20 cellular contexts compared by ENCODE assay signal in genomic region chr2:238267884-238268680, GRCh38. TPM values are rescaled to one million over a fixed set of nuclear protein-coding genes. Genes with fewer than 3 reads are reported as not detected.
DNase-seq lines count a peak whose midpoint lies in the region; ATAC-seq and TF ChIP-seq lines count a peak whose summit lies in the region.
"Had no signal": no experiment of that assay in that cellular context is flagged by ENCODE, and none has a peak within 500 bp of the region (broad histone marks: within the 10 kb centered on the region; RNA-seq: fewer than 3 reads in every experiment).

No MANE protein-coding gene starts in this region.

- H3K4me3 ChIP-seq in PC-3 (ENCODE audit: low read length), result no peak overlapping the region
- H3K4me3 ChIP-seq in epithelial cell of esophagus (ENCODE audit: low read length), result no peak overlapping the region
- H3K4me3 ChIP-seq: BLaER1 treated with 17β-estradiol and CSF1 and Interleukin-3, amounts not matched to agents 10 nM and 100 nM; hepatocyte; skin epidermis; suprapubic skin had no signal

- H3K27ac Mint-ChIP-seq in CD14-positive monocyte (peak overlapping the region in 2 of 7 donors; percentile 36 to 68), memory B cell (peak overlapping the region; percentile 29)
- H3K27ac Mint-ChIP-seq in activated CD8-positive, alpha-beta memory T cell treated with anti-CD3 and anti-CD28 coated beads, Interleukin-2, amount 10 ng/mL, durations not matched to agents 7 days and 5 days, result no peak overlapping the region
- H3K27ac Mint-ChIP-seq: activated T-helper 2 cell treated with anti-CD3 and anti-CD28 coated beads, Interferon-gamma antibody, Interleukin-2, Interleukin-4, amounts not matched to agents 10 μg/mL and 5 μg/mL and 100 μg/mL, durations not matched to agents 14 hours and 24 hours and 36 hours; progenitor cell of endocrine pancreas had no signal

- no TSS peak for BruUV-seq in PC-3 (replicated peaks; lab: Mats Ljungman, UMichigan)

- H3K4me2 ChIP-seq in PC-3 (ENCODE audit: low read length), result no peak overlapping the region
- H3K4me2 ChIP-seq: BLaER1 treated with 17β-estradiol and CSF1 and Interleukin-3, amounts not matched to agents 10 nM and 100 nM; hepatocyte had no signal

- TF ChIP-seq CTCF in CD14-positive monocyte (IDR thresholded peaks at IDR 0.05), result no peak
- TF ChIP-seq CTCF in PC-3 (conservative IDR thresholded peaks at IDR 0.05; ENCODE audit: low read depth, low read length), result peak; percentile 28; the same call in 1 of the 2 replicates
- TF ChIP-seq CTCF in epithelial cell of esophagus (IDR thresholded peaks at IDR 0.05; ENCODE audit: insufficient read depth, low read depth, low read length, missing control alignments), result peak; percentile 27

- H3K4me3 Mint-ChIP-seq in CD14-positive monocyte, result no peak overlapping the region
- no peak overlapping the region for H3K4me3 Mint-ChIP-seq in memory B cell
- H3K4me3 Mint-ChIP-seq in activated CD8-positive, alpha-beta memory T cell treated with anti-CD3 and anti-CD28 coated beads, Interleukin-2, amount 10 ng/mL, durations not matched to agents 7 days and 5 days, result no peak overlapping the region

- H3K4me1 ChIP-seq in PC-3 (ENCODE audit: insufficient read depth, low read length), result peaks cover 7% of the 10 kb centered on the region; the same call in 1 of the 2 replicates

- peaks cover 69 to 79% of the 10 kb centered on the region in 2 donors for H3K36me3 Mint-ChIP-seq in CD14-positive monocyte
- H3K36me3 Mint-ChIP-seq in memory B cell, result peaks cover 21% of the 10 kb centered on the region
- H3K36me3 Mint-ChIP-seq in activated CD8-positive, alpha-beta memory T cell treated with anti-CD3 and anti-CD28 coated beads, Interleukin-2, amount 10 ng/mL, durations not matched to agents 7 days and 5 days, result peaks cover 1% of the 10 kb centered on the region

- no peaks in the 10 kb centered on the region for H3K9me2 ChIP-seq in PC-3 (replicated peaks; ENCODE audit: low read length)

- H3K4me1 Mint-ChIP-seq in CD14-positive monocyte (peaks cover 25% of the 10 kb centered on the region), memory B cell (peaks cover 5% of the 10 kb centered on the region)
- H3K4me1 Mint-ChIP-seq in activated CD8-positive, alpha-beta memory T cell treated with anti-CD3 and anti-CD28 coated beads, Interleukin-2, amount 10 ng/mL, durations not matched to agents 7 days and 5 days, result peaks cover 5% of the 10 kb centered on the region

- POLR2A ChIA-PET in PC-3 (lab: Charles Lee; ENCODE audit: unreplicated experiment), result no interaction called here

- no peak overlapping the region for H3K9ac ChIP-seq in PC-3 (ENCODE audit: low read length)

- DNase-seq in CD14-positive monocyte (ENCODE audit: low spot score) (peak; percentile 40), PC-3 (no peak), epithelial cell of esophagus (ENCODE audit: low read depth) (no peak), memory B cell (ENCODE audit: low spot score in 2 of 2) (no peak), NCI-H2196 treated with DMSO at 0.1 percent for 48 hours (lab: John Stamatoyannopoulos, UW; ENCODE audit: unreplicated experiment) (no peak), NCI-H2029 treated with DMSO at 0.1 percent for 48 hours (lab: John Stamatoyannopoulos, UW) (no peak)
- no peak for DNase-seq in activated CD8-positive, alpha-beta memory T cell treated with anti-CD3 and anti-CD28 coated beads, Interleukin-2, amount 10 ng/mL, durations not matched to agents 7 days and 5 days
- DNase-seq: activated CD8-positive, alpha-beta memory T cell treated with anti-CD3 and anti-CD28 coated beads, Interleukin-2, amount 50 U/mL, for 48 hours; Caco-2; DMS79 treated with DMSO at 0.1 percent for 48 hours; H7; NCI-H187; NCI-H748 treated with DMSO at 0.1 percent for 48 hours; WERI-Rb-1 had no signal

- intact Hi-C loops in CD14-positive monocyte (cut with micrococcal nuclease) (no loop called here), PC-3 (cut with micrococcal nuclease) (no loop called here)

- H3K79me2 ChIP-seq in PC-3 (ENCODE audit: low read length), result no peaks in the 10 kb centered on the region
- H3K79me2 ChIP-seq: hepatocyte had no signal

- CTCF ChIA-PET in PC-3 (lab: Charles Lee), result no interaction called here
- CTCF ChIA-PET in activated CD8-positive, alpha-beta memory T cell treated with anti-CD3 and anti-CD28 coated beads, Interleukin-2, amount 10 ng/mL, durations not matched to agents 7 days and 5 days (lab: Charles Lee), result interaction anchor here (1.1 kb wide), 1 partner anchor 12 kb away, joined by 4 read pairs; no protein-coding TSS in a partner anchor

- H3K9me3 Mint-ChIP-seq in CD14-positive monocyte, result peaks cover 0 to 3% (median 0%) of the 10 kb centered on the region in 7 donors
- no peaks in the 10 kb centered on the region for H3K9me3 Mint-ChIP-seq in memory B cell
- no peaks in the 10 kb centered on the region for H3K9me3 Mint-ChIP-seq in activated CD8-positive, alpha-beta memory T cell treated with anti-CD3 and anti-CD28 coated beads, Interleukin-2, amount 10 ng/mL, durations not matched to agents 7 days and 5 days (ENCODE audit: low read depth)
- H3K9me3 Mint-ChIP-seq: activated T-helper 2 cell treated with anti-CD3 and anti-CD28 coated beads, Interferon-gamma antibody, Interleukin-2, Interleukin-4, amounts not matched to agents 10 μg/mL and 5 μg/mL and 100 μg/mL, durations not matched to agents 14 hours and 24 hours and 36 hours had no signal

- peaks cover 7% of the 10 kb centered on the region for H3K36me3 ChIP-seq in PC-3 (ENCODE audit: low read depth, low read length)

- H3K27me3 Mint-ChIP-seq in CD14-positive monocyte (ENCODE audit: low read depth in 3 of 3) (no peaks in the 10 kb centered on the region), memory B cell (no peaks in the 10 kb centered on the region)
- no peaks in the 10 kb centered on the region for H3K27me3 Mint-ChIP-seq in activated CD8-positive, alpha-beta memory T cell treated with anti-CD3 and anti-CD28 coated beads, Interleukin-2, amount 10 ng/mL, durations not matched to agents 7 days and 5 days
- H3K27me3 Mint-ChIP-seq: progenitor cell of endocrine pancreas had no signal

- ATAC-seq in PC-3 (no peak), memory B cell (ENCODE audit: low read depth) (no peak)
- ATAC-seq in activated CD8-positive, alpha-beta memory T cell treated with anti-CD3 and anti-CD28 coated beads, Interleukin-2, amount 10 ng/mL, durations not matched to agents 7 days and 5 days, result no peak

- no peak overlapping the region for H3K27ac ChIP-seq in PC-3 (ENCODE audit: low read length)
- H3K27ac ChIP-seq: BLaER1 treated with 17β-estradiol and CSF1 and Interleukin-3, amounts not matched to agents 10 nM and 100 nM; hepatocyte; suprapubic skin; WERI-Rb-1 had no signal

- no peaks in the 10 kb centered on the region for H3K27me3 ChIP-seq in PC-3 (ENCODE audit: low read length)
- H3K27me3 ChIP-seq: BLaER1 treated with 17β-estradiol and CSF1 and Interleukin-3, amounts not matched to agents 10 nM and 100 nM; hepatocyte; suprapubic skin had no signal

- no peak overlapping the region for H2AFZ ChIP-seq in PC-3 (ENCODE audit: low read length)
- H2AFZ ChIP-seq: hepatocyte had no signal

- H3K9me3 ChIP-seq in PC-3 (ENCODE audit: low read length), result no peaks in the 10 kb centered on the region
- H3K9me3 ChIP-seq: BLaER1 treated with 17β-estradiol and CSF1 and Interleukin-3, amounts not matched to agents 10 nM and 100 nM; Caco-2; suprapubic skin had no signal

- H3F3A ChIP-seq in PC-3 (ENCODE audit: low read length, unreplicated experiment), result no peaks in the 10 kb centered on the region

- no peaks in the 10 kb centered on the region for H4K20me1 ChIP-seq in PC-3 (ENCODE audit: low read length)

RNA-seq across cellular contexts. Expression of gene PER2, which starts 20.3 kb away (rescaled TPM):
- polyA plus RNA-seq in CD14-positive monocyte, result 1 to 10 TPM; 1.6 to 3.1 TPM
- 8.6 and 13.0 TPM in 2 replicates for total RNA-seq in PC-3 (2014; rRNA removed)
- 10 to 100 TPM in 1 of 2 experiments, 1 to 10 TPM in 1; 9.1 to 11.5 TPM for total RNA-seq in activated CD8-positive, alpha-beta memory T cell treated with anti-CD3 and anti-CD28 coated beads, Interleukin-2, amount 10 ng/mL, durations not matched to agents 7 days and 5 days

RNA-seq across cellular contexts. Expression of gene HES6, which starts 28.2 kb away (rescaled TPM):
- 1 to 10 TPM; 2.1 to 4.0 TPM for polyA plus RNA-seq in CD14-positive monocyte
- 9.8 and 19.6 TPM in 2 replicates for total RNA-seq in PC-3 (2014; rRNA removed)
- 1 to 10 TPM; 3.0 to 4.0 TPM for total RNA-seq in activated CD8-positive, alpha-beta memory T cell treated with anti-CD3 and anti-CD28 coated beads, Interleukin-2, amount 10 ng/mL, durations not matched to agents 7 days and 5 days

RNA-seq across cellular contexts. Expression of gene TRAF3IP1, which starts 52.2 kb away (rescaled TPM):
- polyA plus RNA-seq in CD14-positive monocyte, result 1 to 10 TPM; 1.5 TPM
- total RNA-seq in PC-3 (2014; rRNA removed), result 8.2 and 12.0 TPM in 2 replicates
- total RNA-seq in activated CD8-positive, alpha-beta memory T cell treated with anti-CD3 and anti-CD28 coated beads, Interleukin-2, amount 10 ng/mL, durations not matched to agents 7 days and 5 days, result 1 to 10 TPM; 6.8 to 8.8 TPM
